In the genomic region with DNA sequence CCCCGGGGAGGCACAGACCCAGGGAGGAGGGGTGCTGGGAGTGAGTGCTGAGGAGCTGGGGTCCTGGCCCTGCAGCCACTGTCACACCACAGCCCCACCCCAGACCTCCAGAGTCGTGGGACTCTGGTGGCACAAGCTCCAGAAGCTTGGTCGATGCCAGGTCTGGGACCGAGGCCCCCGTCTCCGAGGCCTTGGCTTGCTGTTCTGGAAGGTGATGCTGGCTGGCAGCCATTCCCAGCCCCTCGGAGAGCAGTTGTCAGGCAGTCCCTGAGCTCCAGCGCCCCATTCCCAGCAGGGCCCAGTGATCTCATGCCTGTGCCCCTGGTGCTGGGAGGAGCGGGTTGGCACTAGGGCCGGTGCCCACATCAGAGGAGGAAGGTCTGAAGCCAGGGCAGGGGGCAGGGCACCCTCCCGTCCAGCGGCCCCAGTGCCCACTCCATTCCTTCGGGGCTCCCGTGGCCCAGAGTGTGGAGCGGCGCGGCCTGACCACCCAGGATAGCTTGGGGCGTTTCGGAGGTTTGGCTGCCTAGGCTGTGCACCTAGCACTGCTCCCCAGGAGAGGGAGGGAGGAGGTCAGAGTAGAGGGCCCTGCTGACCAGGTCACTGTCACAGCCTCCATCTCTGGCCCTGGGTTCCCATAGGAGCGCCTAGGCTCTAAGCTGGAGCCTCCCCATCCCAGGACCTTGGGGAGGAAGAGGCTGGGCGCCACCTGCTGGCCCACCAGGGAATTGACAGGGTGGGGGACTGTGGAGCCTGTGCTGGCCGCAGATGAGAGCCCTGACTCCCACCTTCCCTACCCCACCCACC, we compare ENCODE assay signal across 7 cellular contexts. TPM values are rescaled to one million over a fixed set of nuclear protein-coding genes. Genes with fewer than 3 reads are reported as not detected.
DNase-seq lines count a peak whose midpoint lies in the region; ATAC-seq and TF ChIP-seq lines count a peak whose summit lies in the region.

No MANE protein-coding gene starts in this region.

- DNase-seq in H7, result peak; percentile 88
- DNase-seq in epithelial cell of proximal tubule (ENCODE audit: low read depth), result no peak

- H3K27me3 ChIP-seq in H7 (ENCODE audit: control insufficient read depth, insufficient read depth, low read length) (no peaks in the 10 kb centered on the region), parathyroid adenoma (ENCODE audit: control insufficient read depth, insufficient read depth, low read length) (no peaks in the 10 kb centered on the region)

- no peaks in the 10 kb centered on the region for H3K79me2 ChIP-seq in parathyroid adenoma

- no peaks in the 10 kb centered on the region for H3K9me3 ChIP-seq in parathyroid adenoma (ENCODE audit: control insufficient read depth, low read length)

- no peak overlapping the region for H3K4me2 ChIP-seq in parathyroid adenoma (ENCODE audit: low read length)

- no peaks in the 10 kb centered on the region for H3K36me3 ChIP-seq in H7 (replicated peaks; ENCODE audit: control insufficient read depth, insufficient read depth, low read length)
- H3K36me3 ChIP-seq in parathyroid adenoma (ENCODE audit: control insufficient read depth, insufficient read depth, low read length), result no peaks in the 10 kb centered on the region

- H3K27ac ChIP-seq in VCaP (no peak overlapping the region), parathyroid adenoma (no peak overlapping the region)

- H3K4me3 ChIP-seq in H7 (ENCODE audit: insufficient read depth, low read depth, low read length) (no peak overlapping the region), epithelial cell of proximal tubule (ENCODE audit: low read depth, low read length) (no peak overlapping the region), parathyroid adenoma (ENCODE audit: low read depth, low read length) (no peak overlapping the region)

- H3K4me1 ChIP-seq in parathyroid adenoma, result no peaks in the 10 kb centered on the region

- H2AFZ ChIP-seq in parathyroid adenoma, result no peak overlapping the region

- ATAC-seq in HG02973 (IDR thresholded peaks at IDR 0.05; ENCODE audit: unreplicated experiment) (no peak), GM18861 (IDR thresholded peaks at IDR 0.05; ENCODE audit: unreplicated experiment) (no peak), GM21576 (IDR thresholded peaks at IDR 0.05; ENCODE audit: unreplicated experiment) (no peak)

- H3K9ac ChIP-seq in parathyroid adenoma, result no peak overlapping the region

- TF ChIP-seq CTCF in VCaP (conservative IDR thresholded peaks at IDR 0.05), result peak; percentile 74
- peak; percentile 37 for TF ChIP-seq CTCF in epithelial cell of proximal tubule (conservative IDR thresholded peaks at IDR 0.05; ENCODE audit: low read depth, low read length)
- TF ChIP-seq CTCF in parathyroid adenoma (IDR thresholded peaks at IDR 0.05), result peak; percentile 64

RNA-seq across cellular contexts. Expression of gene ALPI, which starts 16.8 kb away (rescaled TPM):
- total RNA-seq in H7 (2014; rRNA removed; shearing (Covaris generic)), result 0.10 TPM in 1 of 2 replicates, not detected in the other
- total RNA-seq in epithelial cell of proximal tubule, result not detected in 2 replicates

RNA-seq across cellular contexts. Expression of gene ALPG, which starts 32.5 kb away (rescaled TPM):
- 0.21 and 0.89 TPM in 2 replicates for total RNA-seq in H7 (2014; rRNA removed; shearing (Covaris generic))
- not detected in 2 replicates for total RNA-seq in epithelial cell of proximal tubule

RNA-seq across cellular contexts. Expression of gene ECEL1, which starts 48.5 kb away (rescaled TPM):
- 12.5 and 17.2 TPM in 2 replicates for total RNA-seq in H7 (2014; rRNA removed; shearing (Covaris generic))
- total RNA-seq in epithelial cell of proximal tubule, result not detected in 2 replicates

Comparison
In these comparisons a context has a peak if more than half of its experiments do, and no peak if none do; other contexts are left out.
1. RNA of gene ECEL1, which starts 48.5 kb away (total RNA-seq): 12.5 to 17.2 TPM in H7; not detected in epithelial cell of proximal tubule; every median in the first group is over 10 times any median in the second.
2. Peak in every context shown above with its lines, with median percentiles within 50 percentile points of each other: CTCF ChIP-seq.